ENCODE assay signal across 1 cellular context in the genomic region with DNA sequence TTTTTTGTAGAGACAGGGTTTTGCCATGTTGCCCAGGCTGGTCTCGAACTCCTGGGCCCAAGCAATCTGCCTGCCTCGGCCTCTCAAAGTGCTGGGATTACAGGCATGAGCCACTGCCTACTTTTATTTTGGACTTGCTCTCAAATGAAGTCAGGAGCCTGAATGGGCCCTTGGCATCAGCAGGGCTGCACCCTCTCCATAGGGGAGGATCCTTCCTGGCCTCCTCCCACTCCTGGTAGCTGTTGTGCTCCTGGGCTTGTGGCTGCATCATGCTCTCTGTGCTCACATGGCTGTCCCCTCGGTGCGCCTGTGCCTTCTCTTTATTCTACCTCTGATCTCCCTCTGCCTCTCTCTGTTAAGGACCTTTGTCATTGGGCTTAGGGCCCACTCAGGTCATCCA.
TF ChIP-seq lines count a peak whose summit lies in the region.

No MANE protein-coding gene starts in this region.

TF ChIP-seq in H1, 55 proteins besides CTCF, POLR2A, EP300 and RAD21:
- TF ChIP-seq CTBP2 (IDR thresholded peaks at IDR 0.05; ENCODE audit: borderline replicate concordance, insufficient read depth, insufficient read length, low read length) (no peak), GTF2F1 (IDR thresholded peaks at IDR 0.05; ENCODE audit: borderline replicate concordance, low read depth, low read length) (no peak), TEAD4 (IDR thresholded peaks at IDR 0.05; ENCODE audit: low read depth, low read length) (no peak), CHD2 (IDR thresholded peaks at IDR 0.05; ENCODE audit: low read length) (no peak), YY1 (IDR thresholded peaks at IDR 0.05; ENCODE audit: low read depth, low read length) (no peak), SAP30 (IDR thresholded peaks at IDR 0.05; ENCODE audit: insufficient read depth, insufficient replicate concordance, low read length) (no peak), POU5F1 (IDR thresholded peaks at IDR 0.05; ENCODE audit: low read depth, low read length) (no peak), KDM5A (IDR thresholded peaks at IDR 0.05; ENCODE audit: low read length) (no peak), EGR1 (IDR thresholded peaks at IDR 0.05; ENCODE audit: borderline replicate concordance, low read depth, low read length) (no peak), RBBP5 (IDR thresholded peaks at IDR 0.05; ENCODE audit: borderline replicate concordance, low read depth, low read length) (no peak), NANOG (IDR thresholded peaks at IDR 0.05; ENCODE audit: insufficient read depth, low read depth, low read length, poor library complexity, severe bottlenecking) (no peak), CHD1 (IDR thresholded peaks at IDR 0.05; ENCODE audit: low read depth, low read length) (no peak), PHF8 (conservative IDR thresholded peaks at IDR 0.05; ENCODE audit: low read depth, low read length) (no peak), TBP (IDR thresholded peaks at IDR 0.05; ENCODE audit: low read depth, low read length) (no peak), HDAC6 (IDR thresholded peaks at IDR 0.05; ENCODE audit: low read depth, low read length) (no peak)
- TF ChIP-seq, protein P1, sequence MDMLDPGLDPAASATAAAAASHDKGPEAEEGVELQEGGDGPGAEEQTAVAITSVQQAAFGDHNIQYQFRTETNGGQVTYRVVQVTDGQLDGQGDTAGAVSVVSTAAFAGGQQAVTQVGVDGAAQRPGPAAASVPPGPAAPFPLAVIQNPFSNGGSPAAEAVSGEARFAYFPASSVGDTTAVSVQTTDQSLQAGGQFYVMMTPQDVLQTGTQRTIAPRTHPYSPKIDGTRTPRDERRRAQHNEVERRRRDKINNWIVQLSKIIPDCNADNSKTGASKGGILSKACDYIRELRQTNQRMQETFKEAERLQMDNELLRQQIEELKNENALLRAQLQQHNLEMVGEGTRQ (IDR thresholded peaks at IDR 0.05; ENCODE audit: low read length), result no peak
- TF ChIP-seq, protein P2, sequence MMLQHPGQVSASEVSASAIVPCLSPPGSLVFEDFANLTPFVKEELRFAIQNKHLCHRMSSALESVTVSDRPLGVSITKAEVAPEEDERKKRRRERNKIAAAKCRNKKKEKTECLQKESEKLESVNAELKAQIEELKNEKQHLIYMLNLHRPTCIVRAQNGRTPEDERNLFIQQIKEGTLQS (IDR thresholded peaks at IDR 0.05; ENCODE audit: insufficient read depth, low read depth, low read length), result no peak
